1 cellular context compared by ENCODE assay signal in the genomic region with DNA sequence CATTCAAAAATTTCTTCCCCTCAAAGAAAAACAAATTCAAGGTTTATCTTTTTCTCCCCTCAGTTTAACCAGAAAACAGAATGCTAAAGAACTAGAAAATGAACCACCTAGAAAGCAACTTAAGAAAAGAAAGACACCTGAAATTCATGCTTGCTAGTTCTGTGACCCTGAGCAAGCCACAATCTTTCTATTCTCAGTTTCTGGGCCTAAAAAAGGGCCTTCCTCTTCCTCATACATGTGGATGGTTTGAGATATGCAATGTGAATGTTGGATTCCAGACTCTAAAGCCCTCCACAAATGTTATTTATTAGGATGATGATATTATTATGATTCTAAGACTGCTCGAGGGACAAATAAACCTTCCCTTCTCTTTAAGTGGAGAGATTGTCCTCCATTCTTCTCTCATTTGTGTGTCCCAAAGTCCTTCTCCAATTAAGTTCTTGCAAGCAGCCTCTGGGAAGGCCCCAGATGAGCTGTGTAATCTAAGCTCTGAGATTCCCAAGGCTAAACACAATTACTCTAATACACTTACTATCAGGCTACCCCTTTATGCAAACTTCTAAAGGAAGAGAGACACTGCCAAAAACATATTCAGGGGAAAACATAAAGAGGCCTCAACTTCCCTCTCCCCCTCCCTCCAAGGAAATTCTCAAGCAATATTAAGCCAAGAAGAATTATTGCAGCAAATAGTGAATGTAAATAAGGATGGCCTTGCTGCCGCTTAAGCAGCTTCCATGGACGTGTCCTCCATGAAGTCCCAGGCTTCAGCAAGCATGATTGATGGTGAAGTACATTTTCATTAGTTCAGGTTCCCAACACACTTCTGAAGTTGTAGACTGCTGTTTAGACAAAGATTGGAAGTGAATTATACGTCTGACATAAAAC.
TF ChIP-seq lines count a peak whose summit lies in the region.

No MANE protein-coding gene starts in this region.

TF ChIP-seq in GM12878, 131 proteins besides CTCF, POLR2A, EP300 and RAD21 (continued from another document and continues in another):
- TF ChIP-seq NR2C2 (IDR thresholded peaks at IDR 0.05; ENCODE audit: borderline replicate concordance, control insufficient read depth, insufficient read length, low read depth), result no peak
- no peak for TF ChIP-seq CHD1 (IDR thresholded peaks at IDR 0.05; ENCODE audit: low read depth, low read length)
- TF ChIP-seq ZNF384 (IDR thresholded peaks at IDR 0.05; ENCODE audit: borderline replicate concordance, low read depth, low read length), result no peak
- no peak for TF ChIP-seq SMARCA5 (IDR thresholded peaks at IDR 0.05)
- no peak for TF ChIP-seq ZBTB11 (CRISPR knock-in tag; IDR thresholded peaks at IDR 0.05)
- TF ChIP-seq FOXK2 (IDR thresholded peaks at IDR 0.05), result no peak
- no peak for TF ChIP-seq E2F4 (IDR thresholded peaks at IDR 0.05; ENCODE audit: low read depth, low read length)
- TF ChIP-seq STAT1 (conservative IDR thresholded peaks at IDR 0.05), result no peak
- TF ChIP-seq MEF2B (IDR thresholded peaks at IDR 0.05; ENCODE audit: partially characterized antibody, poor library complexity, severe bottlenecking), result peak; percentile 93
- peak; percentile 74; the same call in 1 of the 2 replicates for TF ChIP-seq ZNF217 (IDR thresholded peaks at IDR 0.05)
- peak; percentile 76; the same call in 1 of the 2 replicates for TF ChIP-seq MTA3 (IDR thresholded peaks at IDR 0.05; ENCODE audit: borderline replicate concordance, low read length)
- TF ChIP-seq NRF1 (conservative IDR thresholded peaks at IDR 0.05; ENCODE audit: low read depth, low read length), result no peak
- TF ChIP-seq FOXM1 (IDR thresholded peaks at IDR 0.05; ENCODE audit: low read depth, low read length), result peak; percentile 82; the same call in 1 of the 2 replicates
- TF ChIP-seq EGR1 (IDR thresholded peaks at IDR 0.05; ENCODE audit: borderline replicate concordance in 1 of 2, low read depth in 2 of 2, low read length in 2 of 2), result no peak
- no peak for TF ChIP-seq HCFC1 (IDR thresholded peaks at IDR 0.05; ENCODE audit: low read length)
- peak; percentile 79 for TF ChIP-seq SPI1 (IDR thresholded peaks at IDR 0.05; ENCODE audit: borderline replicate concordance, insufficient read depth, low read depth, low read length)
- no peak for TF ChIP-seq ZBTB4 (CRISPR knock-in tag; IDR thresholded peaks at IDR 0.05)
- no peak for TF ChIP-seq IRF3 (IDR thresholded peaks at IDR 0.05)
- TF ChIP-seq HDAC2 (IDR thresholded peaks at IDR 0.05), result no peak
- TF ChIP-seq EZH2 (IDR thresholded peaks at IDR 0.05; ENCODE audit: borderline replicate concordance, control insufficient read depth, low read depth, low read length), result no peak
- peak; percentile 46 for TF ChIP-seq JUNB (IDR thresholded peaks at IDR 0.05)
- no peak for TF ChIP-seq SMAD1 (IDR thresholded peaks at IDR 0.05; ENCODE audit: low read depth, partially characterized antibody)
- TF ChIP-seq CBFB (IDR thresholded peaks at IDR 0.05; ENCODE audit: low read depth), result peak; percentile 84
- TF ChIP-seq, protein P1, sequence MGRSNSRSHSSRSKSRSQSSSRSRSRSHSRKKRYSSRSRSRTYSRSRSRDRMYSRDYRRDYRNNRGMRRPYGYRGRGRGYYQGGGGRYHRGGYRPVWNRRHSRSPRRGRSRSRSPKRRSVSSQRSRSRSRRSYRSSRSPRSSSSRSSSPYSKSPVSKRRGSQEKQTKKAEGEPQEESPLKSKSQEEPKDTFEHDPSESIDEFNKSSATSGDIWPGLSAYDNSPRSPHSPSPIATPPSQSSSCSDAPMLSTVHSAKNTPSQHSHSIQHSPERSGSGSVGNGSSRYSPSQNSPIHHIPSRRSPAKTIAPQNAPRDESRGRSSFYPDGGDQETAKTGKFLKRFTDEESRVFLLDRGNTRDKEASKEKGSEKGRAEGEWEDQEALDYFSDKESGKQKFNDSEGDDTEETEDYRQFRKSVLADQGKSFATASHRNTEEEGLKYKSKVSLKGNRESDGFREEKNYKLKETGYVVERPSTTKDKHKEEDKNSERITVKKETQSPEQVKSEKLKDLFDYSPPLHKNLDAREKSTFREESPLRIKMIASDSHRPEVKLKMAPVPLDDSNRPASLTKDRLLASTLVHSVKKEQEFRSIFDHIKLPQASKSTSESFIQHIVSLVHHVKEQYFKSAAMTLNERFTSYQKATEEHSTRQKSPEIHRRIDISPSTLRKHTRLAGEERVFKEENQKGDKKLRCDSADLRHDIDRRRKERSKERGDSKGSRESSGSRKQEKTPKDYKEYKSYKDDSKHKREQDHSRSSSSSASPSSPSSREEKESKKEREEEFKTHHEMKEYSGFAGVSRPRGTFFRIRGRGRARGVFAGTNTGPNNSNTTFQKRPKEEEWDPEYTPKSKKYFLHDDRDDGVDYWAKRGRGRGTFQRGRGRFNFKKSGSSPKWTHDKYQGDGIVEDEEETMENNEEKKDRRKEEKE (IDR thresholded peaks at IDR 0.05), result no peak
- TF ChIP-seq IKZF2 (IDR thresholded peaks at IDR 0.05), result peak; percentile 46 to 56
- no peak for TF ChIP-seq STAT3 (IDR thresholded peaks at IDR 0.05; ENCODE audit: low read depth, low read length)
- TF ChIP-seq BACH1 (IDR thresholded peaks at IDR 0.05; ENCODE audit: borderline replicate concordance), result no peak
- TF ChIP-seq CREB1 (IDR thresholded peaks at IDR 0.05; ENCODE audit: low read depth), result no peak
- TF ChIP-seq RELA (IDR thresholded peaks at IDR 0.05; ENCODE audit: borderline replicate concordance, partially characterized antibody), result no peak
- peak; percentile 85 for TF ChIP-seq ATF2 (IDR thresholded peaks at IDR 0.05; ENCODE audit: low read length)
- no peak for TF ChIP-seq PAX8 (IDR thresholded peaks at IDR 0.05)
- peak; percentile 97 for TF ChIP-seq RUNX3 (IDR thresholded peaks at IDR 0.05; ENCODE audit: low read length)
- peak; percentile 78 for TF ChIP-seq NR2F1 (conservative IDR thresholded peaks at IDR 0.05)
- no peak for TF ChIP-seq ZNF622 (IDR thresholded peaks at IDR 0.05)
- no peak for TF ChIP-seq CBX5 (IDR thresholded peaks at IDR 0.05; ENCODE audit: low read depth)
- peak; percentile 81 for TF ChIP-seq IRF4 (IDR thresholded peaks at IDR 0.05; ENCODE audit: low read depth, low read length)
- peak; percentile 39; the same call in 1 of the 2 replicates for TF ChIP-seq IKZF1 (conservative IDR thresholded peaks at IDR 0.05)
- TF ChIP-seq TAF1 (IDR thresholded peaks at IDR 0.05; ENCODE audit: borderline replicate concordance, low read depth, low read length), result no peak
- 0 out of 2 replicates have a peak, but pooled peaks have one; percentile 32 for TF ChIP-seq GABPA (IDR thresholded peaks at IDR 0.05; ENCODE audit: low read depth)
- no peak for TF ChIP-seq KDM1A (IDR thresholded peaks at IDR 0.05; ENCODE audit: borderline replicate concordance)
- no peak for TF ChIP-seq ZNF592 (IDR thresholded peaks at IDR 0.05)
- peak; percentile 95 for TF ChIP-seq MEF2A (IDR thresholded peaks at IDR 0.05; ENCODE audit: insufficient read depth, low read depth, low read length)
- peak; percentile 48; the same call in 1 of the 2 replicates for TF ChIP-seq BCL11A (IDR thresholded peaks at IDR 0.05; ENCODE audit: low read depth, low read length)
- TF ChIP-seq ZBED1 (IDR thresholded peaks at IDR 0.05; ENCODE audit: borderline replicate concordance), result peak; percentile 73; the same call in 1 of the 2 replicates
- TF ChIP-seq PAX5 (IDR thresholded peaks at IDR 0.05; ENCODE audit: borderline replicate concordance, low read depth, low read length), result peak; percentile 97
- peak; percentile 87 for TF ChIP-seq NFIC (IDR thresholded peaks at IDR 0.05; ENCODE audit: low read depth, low read length)
